Comparison of ENCODE assay signal across 8 cellular contexts in the genomic region with DNA sequence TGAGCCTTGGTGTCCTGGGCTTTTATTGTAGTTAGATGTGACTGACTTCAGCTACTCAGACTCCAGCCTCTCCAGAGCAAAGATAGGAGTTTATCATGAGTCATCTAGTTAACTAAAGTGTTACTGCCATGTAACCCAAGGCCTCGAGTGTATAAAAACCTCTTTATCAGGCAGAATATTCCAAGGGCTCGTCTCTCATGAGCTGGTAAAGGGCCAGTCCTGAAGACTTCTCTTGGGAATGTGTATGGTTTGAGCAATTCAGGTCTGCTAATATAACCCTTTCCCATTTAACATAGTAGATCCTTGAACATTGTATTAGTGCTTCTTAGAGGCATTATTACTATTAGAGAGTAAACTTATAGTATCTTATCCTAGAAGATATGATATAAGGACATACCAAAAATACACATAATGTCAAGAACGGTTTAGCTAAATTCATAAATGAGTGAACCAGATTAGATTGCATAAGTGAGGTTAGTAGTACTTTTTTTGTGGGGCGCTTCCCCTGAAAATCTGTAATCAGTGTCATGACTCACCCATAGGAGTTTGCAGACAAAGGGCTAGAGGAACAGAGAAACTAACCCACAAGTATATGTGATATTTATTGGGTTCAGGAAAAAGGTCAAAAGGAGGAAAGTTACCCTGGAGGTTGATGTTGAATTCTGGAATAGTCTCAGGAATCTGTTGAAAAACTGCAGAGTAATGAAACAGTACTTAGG. TPM values are rescaled to one million over a fixed set of nuclear protein-coding genes. Genes with fewer than 3 reads are reported as not detected.
DNase-seq lines count a peak whose midpoint lies in the region; ATAC-seq and TF ChIP-seq lines count a peak whose summit lies in the region.

No MANE protein-coding gene starts in this region.

- no peaks in the 10 kb centered on the region for H3K27me3 ChIP-seq in adipocyte (replicated peaks; ENCODE audit: control insufficient read depth, insufficient read depth, low read length)

- intact Hi-C loops in mucosa of descending colon (cut with DNase I, micrococcal nuclease): no loop called here
- intact Hi-C loops in posterior cingulate gyrus (cut with DNase I): no loop called here

- H3K9me3 ChIP-seq in adipocyte (ENCODE audit: control insufficient read depth, low read length): no peaks in the 10 kb centered on the region
- H3K9me3 ChIP-seq in mucosa of descending colon: no peaks in the 10 kb centered on the region

- ATAC-seq in HG02798 (IDR thresholded peaks at IDR 0.05; ENCODE audit: poor library complexity, unreplicated experiment) (peak; percentile 22), mucosa of descending colon (peak; percentile 63)

- peak overlapping the region; percentile 32 for H3K9ac ChIP-seq in adipocyte (ENCODE audit: low read length)

- H3K4me1 ChIP-seq in adipocyte (ENCODE audit: control insufficient read depth, insufficient read depth, low read length) (peaks cover 63% of the 10 kb centered on the region), mucosa of descending colon (ENCODE audit: low read depth) (no peaks in the 10 kb centered on the region)

- DNase-seq in Daoy (ENCODE audit: low read depth): peak; percentile 68
- peak; percentile 70 for DNase-seq in adipocyte (ENCODE audit: low read depth)
- no peak for DNase-seq in mucosa of descending colon
- no peak for DNase-seq in NK-92 (lab: John Stamatoyannopoulos, UW; ENCODE audit: unreplicated experiment)
- DNase-seq in occipital lobe (lab: John Stamatoyannopoulos, UW): no peak
- DNase-seq in posterior cingulate gyrus: no peak
- no peak for DNase-seq in T-helper 9 cell

- H3K4me3 ChIP-seq in adipocyte (ENCODE audit: low read length): peak overlapping the region; percentile 57
- H3K4me3 ChIP-seq in mucosa of descending colon: no peak overlapping the region

- no peak for TF ChIP-seq CTCF in mucosa of descending colon (IDR thresholded peaks at IDR 0.05)

- H3K36me3 ChIP-seq in adipocyte (ENCODE audit: control insufficient read depth, insufficient read depth, low read length, severe bottlenecking) (no peaks in the 10 kb centered on the region), mucosa of descending colon (ENCODE audit: low read depth) (no peaks in the 10 kb centered on the region)

RNA-seq across cellular contexts. Expression of gene DSE, which starts 16.0 kb away (rescaled TPM):
- 29.5 and 42.6 TPM in 2 replicates for total RNA-seq in Daoy (2014; rRNA removed; shearing (Covaris generic))
- total RNA-seq in mucosa of descending colon (10 to 100 TPM in 2 of 3 donors, 1 to 10 TPM in 1; 6.3 to 23.8 (median 14.4) TPM), occipital lobe (26.2 TPM)

Comparison
In these comparisons a context has a peak if more than half of its experiments do, and no peak if none do; other contexts are left out.
1. DNase-seq: peak in Daoy (single experiment) and adipocyte (single experiment); none in mucosa of descending colon (0 of 3), NK-92 (single experiment), occipital lobe (single experiment), posterior cingulate gyrus (0 of 10) and T-helper 9 cell (single experiment).